ENCODE assay signal across 37 cellular contexts in genomic region chr6:104539173-104539572, GRCh38.
DNase-seq lines count a peak whose midpoint lies in the region; ATAC-seq, FAIRE-seq and TF ChIP-seq lines count a peak whose summit lies in the region.
"Had no signal": no experiment of that assay in that cellular context is flagged by ENCODE, and none has a peak within 500 bp of the region (broad histone marks: within the 10 kb centered on the region; RNA-seq: fewer than 3 reads in every experiment).

No MANE protein-coding gene starts in this region.

- H3K27me3 Mint-ChIP-seq in astrocyte (ENCODE audit: low read depth, unreplicated experiment) = no peaks in the 10 kb centered on the region
- H3K27me3 Mint-ChIP-seq: B cell; CD4-positive, CD25-positive, alpha-beta regulatory T cell had no signal

- no peak for FAIRE-seq in astrocyte (lab: Jason Lieb, UNC)
- FAIRE-seq: A204.1, A549, D721Med had no signal

- H3K4me1 Mint-ChIP-seq in astrocyte (ENCODE audit: low read depth, unreplicated experiment) = peaks cover 53% of the 10 kb centered on the region
- H3K4me1 Mint-ChIP-seq: B cell; CD14-positive monocyte; CD4-positive, CD25-positive, alpha-beta regulatory T cell; CD8-positive, alpha-beta memory T cell had no signal

- H3K4me3 ChIP-seq in astrocyte (ENCODE audit: insufficient read depth, low read depth, low read length) (no peak overlapping the region), right lobe of liver (no peak overlapping the region)
- H3K4me3 ChIP-seq: A549; BLaER1; BLaER1 treated with 17β-estradiol and CSF1 and Interleukin-3, amounts not matched to agents 10 nM and 100 nM had no signal

- no peaks in the 10 kb centered on the region for H4K20me1 ChIP-seq in astrocyte (ENCODE audit: insufficient read depth, low read length)
- H4K20me1 ChIP-seq: BLaER1; BLaER1 treated with 17β-estradiol and CSF1 and Interleukin-3, amounts not matched to agents 10 nM and 100 nM had no signal

- intact Hi-C loops in left ventricle myocardium superior (cut with micrococcal nuclease) (no loop called here), right lobe of liver (cut with DNase I) (no loop called here)

- no peaks in the 10 kb centered on the region for H3K79me2 ChIP-seq in astrocyte (ENCODE audit: insufficient read depth, low read length)

- no peak for TF ChIP-seq POLR2A in right lobe of liver (IDR thresholded peaks at IDR 0.05)

- TF ChIP-seq CTCF in astrocyte (IDR thresholded peaks at IDR 0.05; ENCODE audit: insufficient read depth, low read depth, low read length) (no peak), right lobe of liver (IDR thresholded peaks at IDR 0.05) (no peak), omental fat pad (IDR thresholded peaks at IDR 0.05) (no peak)

- no peaks in the 10 kb centered on the region for H3K36me3 Mint-ChIP-seq in astrocyte (ENCODE audit: low read depth, unreplicated experiment)
- H3K36me3 Mint-ChIP-seq: CD14-positive monocyte; CD4-positive, alpha-beta memory T cell; CD4-positive, CD25-positive, alpha-beta regulatory T cell; CD8-positive, alpha-beta memory T cell; CD8-positive, alpha-beta T cell had no signal

- H3K9ac ChIP-seq in astrocyte (ENCODE audit: low read length) = no peak overlapping the region
- H3K9ac ChIP-seq: BLaER1; BLaER1 treated with 17β-estradiol and CSF1 and Interleukin-3, amounts not matched to agents 10 nM and 100 nM had no signal

- ATAC-seq in GM18867 (IDR thresholded peaks at IDR 0.05; ENCODE audit: unreplicated experiment) (peak; percentile 60), GM18870 (IDR thresholded peaks at IDR 0.05; ENCODE audit: unreplicated experiment) (peak; percentile 58), HG02973 (IDR thresholded peaks at IDR 0.05; ENCODE audit: unreplicated experiment) (peak; percentile 45), HG02970 (IDR thresholded peaks at IDR 0.05; ENCODE audit: low FRiP score, unreplicated experiment) (no peak), left ventricle myocardium superior (no peak), right lobe of liver (no peak), omental fat pad (ENCODE audit: low FRiP score) (no peak)
- ATAC-seq: A549; CD8-positive, alpha-beta T cell had no signal

- H3K9me3 Mint-ChIP-seq in astrocyte (ENCODE audit: unreplicated experiment) = no peaks in the 10 kb centered on the region
- H3K9me3 Mint-ChIP-seq: CD14-positive monocyte; CD4-positive, alpha-beta T cell; CD8-positive, alpha-beta memory T cell; CD8-positive, alpha-beta T cell had no signal

- H3K27ac ChIP-seq in astrocyte (ENCODE audit: low read depth, low read length) (no peak overlapping the region), right lobe of liver (no peak overlapping the region)
- H3K27ac ChIP-seq: 22Rv1; A549; BLaER1; BLaER1 treated with 17β-estradiol and CSF1 and Interleukin-3, amounts not matched to agents 10 nM and 100 nM; C4-2B had no signal

- H3K27ac Mint-ChIP-seq in astrocyte (ENCODE audit: unreplicated experiment) = peak overlapping the region; percentile 89
- H3K27ac Mint-ChIP-seq: B cell; CD14-positive monocyte; CD4-positive, alpha-beta memory T cell; CD4-positive, alpha-beta T cell; CD4-positive, CD25-positive, alpha-beta regulatory T cell; CD8-positive, alpha-beta memory T cell; CD8-positive, alpha-beta T cell had no signal

- H3K4me1 ChIP-seq in astrocyte (ENCODE audit: insufficient read depth, low read length) (peaks cover 6% of the 10 kb centered on the region), right lobe of liver (no peaks in the 10 kb centered on the region)
- H3K4me1 ChIP-seq: A549, BE2C, BLaER1, Caco-2 had no signal

- H2AFZ ChIP-seq in astrocyte (ENCODE audit: low read depth, low read length) = no peak overlapping the region

- H3K36me3 ChIP-seq in astrocyte (ENCODE audit: insufficient read depth, low read length) = no peaks in the 10 kb centered on the region
- H3K36me3 ChIP-seq in right lobe of liver = no peaks in the 10 kb centered on the region
- H3K36me3 ChIP-seq: BE2C; BLaER1; BLaER1 treated with 17β-estradiol and CSF1 and Interleukin-3, amounts not matched to agents 10 nM and 100 nM had no signal

- DNase-seq in astrocyte (ENCODE audit: low read depth) (no peak), left ventricle myocardium superior (no peak), right lobe of liver (no peak), omental fat pad (ENCODE audit: low spot score) (no peak)
- DNase-seq: 8988T; ACHN; AML-193; BE2C; C1 segment of cervical spinal cord; Caco-2; Calu3; CD4-positive, alpha-beta memory T cell; CD4-positive, alpha-beta T cell; CD4-positive, CD25-positive, alpha-beta regulatory T cell; CD8-positive, alpha-beta memory T cell; CD8-positive, alpha-beta T cell; COR-L47; DMS 273 treated with DMSO at 0.1 percent for 48 hours; DMS153; DMS53; DMS79; DMS79 treated with DMSO at 0.1 percent for 48 hours; DND-41; EL had no signal

- H3K9me3 ChIP-seq in astrocyte (ENCODE audit: insufficient read depth, low read depth, low read length) = no peaks in the 10 kb centered on the region
- H3K9me3 ChIP-seq in right lobe of liver = no peaks in the 10 kb centered on the region
- H3K9me3 ChIP-seq: A549; BE2C; BLaER1; BLaER1 treated with 17β-estradiol and CSF1 and Interleukin-3, amounts not matched to agents 10 nM and 100 nM; Caco-2 had no signal

- H3K4me3 Mint-ChIP-seq in astrocyte (ENCODE audit: unreplicated experiment) = no peak overlapping the region
- H3K4me3 Mint-ChIP-seq: B cell; CD14-positive monocyte; CD4-positive, alpha-beta memory T cell; CD4-positive, alpha-beta T cell; CD4-positive, CD25-positive, alpha-beta regulatory T cell; CD8-positive, alpha-beta memory T cell; CD8-positive, alpha-beta T cell had no signal

- H3K4me2 ChIP-seq in astrocyte (ENCODE audit: low read length) = no peak overlapping the region
- H3K4me2 ChIP-seq: A549; BLaER1; BLaER1 treated with 17β-estradiol and CSF1 and Interleukin-3, amounts not matched to agents 10 nM and 100 nM had no signal

- no peaks in the 10 kb centered on the region for H3K27me3 ChIP-seq in astrocyte (ENCODE audit: insufficient read depth, low read length)
- H3K27me3 ChIP-seq in right lobe of liver = no peaks in the 10 kb centered on the region
- H3K27me3 ChIP-seq: BE2C; BLaER1; BLaER1 treated with 17β-estradiol and CSF1 and Interleukin-3, amounts not matched to agents 10 nM and 100 nM had no signal

Comparison
In these comparisons a context has a peak if more than half of its experiments do, and no peak if none do; other contexts are left out.
1. ATAC-seq: peak in GM18867 (single experiment), GM18870 (single experiment) and HG02973 (single experiment); none in HG02970 (single experiment), left ventricle myocardium superior (single experiment), right lobe of liver (0 of 4) and omental fat pad (single experiment).